Comparison of ENCODE assay signal across 16 cellular contexts in genomic region chr1:162928141-162928540, GRCh38.
A peak's percentile ranks its signal among the peaks of the same experiment; 100 is the strongest.
DNase-seq lines count a peak whose midpoint lies in the region; TF ChIP-seq lines count a peak whose summit lies in the region.
"Had no signal": no experiment of that assay in that cellular context is flagged by ENCODE, and none has a peak within 500 bp of the region (broad histone marks: within the 10 kb centered on the region; RNA-seq: fewer than 3 reads in every experiment).

No MANE protein-coding gene starts in this region.

- TF ChIP-seq CTCF in VCaP (conservative IDR thresholded peaks at IDR 0.05): no peak
- no peak for TF ChIP-seq CTCF in nephron (IDR thresholded peaks at IDR 0.05; ENCODE audit: unreplicated experiment in 3 of 3)
- no peak for TF ChIP-seq CTCF in RWPE1 (conservative IDR thresholded peaks at IDR 0.05; ENCODE audit: low read depth)

- peaks cover 31% of the 10 kb centered on the region for H3K4me1 Mint-ChIP-seq in nephron
- H3K4me1 Mint-ChIP-seq in activated T-cell treated with anti-CD3 and anti-CD28 coated beads, Interleukin-2, amount 50 U/mL, for 24 hours (ENCODE audit: low read depth): no peaks in the 10 kb centered on the region
- H3K4me1 Mint-ChIP-seq: CD4-positive, alpha-beta memory T cell had no signal

- H3K27ac ChIP-seq in VCaP (peak overlapping the region; percentile 95; the same call in 1 of the 2 replicates), RWPE1 (no peak overlapping the region)
- H3K27ac ChIP-seq: 22Rv1, HL-60 had no signal

- CTCF ChIA-PET in RWPE1 (lab: Yijun Ruan, JAX): no interaction called here

- H3K9me3 Mint-ChIP-seq in nephron: no peaks in the 10 kb centered on the region
- H3K9me3 Mint-ChIP-seq in activated T-cell treated with anti-CD3 and anti-CD28 coated beads, Interleukin-2, amount 50 U/mL, for 24 hours: no peaks in the 10 kb centered on the region
- H3K9me3 Mint-ChIP-seq: CD4-positive, alpha-beta memory T cell had no signal

- POLR2A ChIA-PET in RWPE1 (lab: Yijun Ruan, JAX; ENCODE audit: low non-redundant PET): no interaction called here

- H3K36me3 Mint-ChIP-seq in nephron (ENCODE audit: low read depth): no peaks in the 10 kb centered on the region
- H3K36me3 Mint-ChIP-seq in activated T-cell treated with anti-CD3 and anti-CD28 coated beads, Interleukin-2, amount 50 U/mL, for 24 hours (ENCODE audit: low read depth): no peaks in the 10 kb centered on the region
- H3K36me3 Mint-ChIP-seq: CD4-positive, alpha-beta memory T cell had no signal

- peak overlapping the region in 2 of 3 experiments; percentile 24 to 33 for H3K27ac Mint-ChIP-seq in nephron
- H3K27ac Mint-ChIP-seq in activated T-cell treated with anti-CD3 and anti-CD28 coated beads, Interleukin-2, amount 50 U/mL, for 24 hours: no peak overlapping the region
- H3K27ac Mint-ChIP-seq: CD4-positive, alpha-beta memory T cell had no signal

- DNase-seq in NOMO-1 treated with DMSO at 0.1 percent for 48 hours (lab: John Stamatoyannopoulos, UW; ENCODE audit: unreplicated experiment) (peak; percentile 14), NOMO-1 treated with dmso at 0.1 percent for 144 hours (lab: John Stamatoyannopoulos, UW; ENCODE audit: unreplicated experiment) (no peak), RWPE1 (ENCODE audit: low spot score) (no peak), GM19238 (ENCODE audit: insufficient read length, low spot score) (no peak)
- DNase-seq in activated T-cell treated with anti-CD3 and anti-CD28 coated beads, Interleukin-2, amount 50 U/mL, for 24 hours: no peak
- DNase-seq: C1 segment of cervical spinal cord; CD4-positive, alpha-beta memory T cell; NCI-H1048; NCI-H1694; NCI-H2029 treated with DMSO at 0.1 percent for 48 hours; NCI-H2227 treated with DMSO at 0.1 percent for 48 hours; NCI-H510A had no signal

- no peak overlapping the region for H3K4me3 Mint-ChIP-seq in nephron
- H3K4me3 Mint-ChIP-seq in activated T-cell treated with anti-CD3 and anti-CD28 coated beads, Interleukin-2, amount 50 U/mL, for 24 hours: no peak overlapping the region
- H3K4me3 Mint-ChIP-seq: CD4-positive, alpha-beta memory T cell had no signal

- no peaks in the 10 kb centered on the region for H3K27me3 Mint-ChIP-seq in nephron (ENCODE audit: low read depth)
- H3K27me3 Mint-ChIP-seq in activated T-cell treated with anti-CD3 and anti-CD28 coated beads, Interleukin-2, amount 50 U/mL, for 24 hours: peaks cover 26% of the 10 kb centered on the region
